11 cellular contexts compared by ENCODE assay signal in the genomic region with DNA sequence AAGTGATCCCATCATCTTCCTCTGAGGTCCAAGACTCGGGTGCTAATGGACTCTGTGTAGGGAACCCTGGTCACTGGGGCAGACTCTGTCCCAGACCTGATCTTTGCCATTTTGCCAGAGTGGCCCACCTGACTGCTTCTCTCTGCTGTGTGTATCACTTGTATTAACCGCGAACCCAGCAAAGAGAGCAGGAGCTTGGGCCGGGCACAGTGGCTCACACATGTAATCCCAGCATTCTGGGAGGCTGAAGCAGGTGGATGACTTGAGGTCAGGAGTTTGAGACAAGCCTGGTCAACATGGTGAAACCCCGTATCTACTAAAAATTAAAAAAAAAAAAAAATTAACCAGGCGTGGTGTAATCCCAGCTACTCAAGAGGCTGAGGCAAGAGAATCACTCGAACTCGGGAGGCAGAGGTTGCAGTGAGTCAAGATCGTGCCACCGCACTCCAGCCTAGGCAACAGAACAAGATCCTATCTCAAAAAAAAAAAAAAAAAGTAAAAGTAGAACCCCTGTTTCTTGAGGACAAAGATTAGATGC. TPM values are rescaled to one million over a fixed set of nuclear protein-coding genes. Genes with fewer than 3 reads are reported as not detected.
DNase-seq lines count a peak whose midpoint lies in the region; ATAC-seq, FAIRE-seq and TF ChIP-seq lines count a peak whose summit lies in the region.
"Had no signal": no experiment of that assay in that cellular context is flagged by ENCODE, and none has a peak within 500 bp of the region (broad histone marks: within the 10 kb centered on the region; RNA-seq: fewer than 3 reads in every experiment).

No MANE protein-coding gene starts in this region.

- H4K20me1 ChIP-seq in OCI-LY3 (ENCODE audit: insufficient read depth, low read length) = no peaks in the 10 kb centered on the region
- no peaks in the 10 kb centered on the region for H4K20me1 ChIP-seq in astrocyte (ENCODE audit: insufficient read depth, low read length)

- H3K4me2 ChIP-seq in OCI-LY3 (ENCODE audit: low read length) = peak overlapping the region; percentile 76
- H3K4me2 ChIP-seq in astrocyte (ENCODE audit: low read length) = peak overlapping the region; percentile 69

- no peak for DNase-seq in activated T-cell treated with anti-CD3 and anti-CD28 coated beads, Interleukin-2, amount 50 U/mL, for 4 hours
- DNase-seq in activated T-cell treated with anti-CD3 and anti-CD28 coated beads for 4 hours (no peak), astrocyte (ENCODE audit: low read depth) (no peak), spleen (no peak), CD1c-positive myeloid dendritic cell (ENCODE audit: extremely low spot score) (no peak), vagina (ENCODE audit: extremely low spot score in 2 of 2) (no peak)
- DNase-seq: NCI-H748 treated with DMSO at 0.1 percent for 48 hours had no signal

- peak; percentile 1 for ATAC-seq in activated T-cell treated with anti-CD3 and anti-CD28 coated beads, Interleukin-2, amount 50 U/mL, for 4 hours
- ATAC-seq in GM21737 (IDR thresholded peaks at IDR 0.05; ENCODE audit: unreplicated experiment) = no peak

- H3K9me3 ChIP-seq in OCI-LY3 (ENCODE audit: insufficient read depth, low read length) = no peaks in the 10 kb centered on the region
- H3K9me3 ChIP-seq in astrocyte (ENCODE audit: insufficient read depth, low read depth, low read length) = no peaks in the 10 kb centered on the region
- H3K9me3 ChIP-seq in spleen = no peaks in the 10 kb centered on the region
- H3K9me3 ChIP-seq in vagina = no peaks in the 10 kb centered on the region
- H3K9me3 ChIP-seq: ascending aorta had no signal

- FAIRE-seq in astrocyte (lab: Jason Lieb, UNC) = no peak

- H3K9ac ChIP-seq in OCI-LY3 (ENCODE audit: low read length) (peak overlapping the region; percentile 79), astrocyte (ENCODE audit: low read length) (peak overlapping the region; percentile 77)

- TF ChIP-seq POLR2A in spleen (IDR thresholded peaks at IDR 0.05) = no peak
- TF ChIP-seq POLR2A in vagina (IDR thresholded peaks at IDR 0.05) = no peak

- H3K4me3 ChIP-seq in OCI-LY3 (ENCODE audit: low read length) (peak overlapping the region; percentile 37), astrocyte (ENCODE audit: insufficient read depth, low read depth, low read length) (no peak overlapping the region), spleen (no peak overlapping the region), vagina (no peak overlapping the region)
- H3K4me3 ChIP-seq: ascending aorta had no signal

- peaks cover 99% of the 10 kb centered on the region for H3K4me1 ChIP-seq in OCI-LY3 (ENCODE audit: low read length)
- H3K4me1 ChIP-seq in astrocyte (ENCODE audit: insufficient read depth, low read length) = peaks cover 85% of the 10 kb centered on the region
- peaks cover 72 to 100% (median 99%) of the 10 kb centered on the region in 6 donors for H3K4me1 ChIP-seq in spleen
- no peaks in the 10 kb centered on the region for H3K4me1 ChIP-seq in vagina
- H3K4me1 ChIP-seq: ascending aorta had no signal

- H3K4me3 Mint-ChIP-seq in activated T-cell treated with anti-CD3 and anti-CD28 coated beads, Interleukin-2, amount 50 U/mL, for 4 hours = peak overlapping the region; percentile 40
- no peak overlapping the region for H3K4me3 Mint-ChIP-seq in astrocyte (ENCODE audit: unreplicated experiment)

- H3K4me1 Mint-ChIP-seq in activated T-cell treated with anti-CD3 and anti-CD28 coated beads, Interleukin-2, amount 50 U/mL, for 4 hours (ENCODE audit: low read depth) = peaks cover 91% of the 10 kb centered on the region
- H3K4me1 Mint-ChIP-seq in astrocyte (ENCODE audit: low read depth, unreplicated experiment) = peaks cover 33% of the 10 kb centered on the region

- H3K36me3 ChIP-seq in OCI-LY3 (replicated peaks; ENCODE audit: low read depth, low read length) (peaks cover 15% of the 10 kb centered on the region), astrocyte (ENCODE audit: insufficient read depth, low read length) (no peaks in the 10 kb centered on the region), spleen (no peaks in the 10 kb centered on the region), vagina (no peaks in the 10 kb centered on the region)
- H3K36me3 ChIP-seq: ascending aorta had no signal

- H3K9me3 Mint-ChIP-seq in activated T-cell treated with anti-CD3 and anti-CD28 coated beads, Interleukin-2, amount 50 U/mL, for 4 hours = no peaks in the 10 kb centered on the region
- H3K9me3 Mint-ChIP-seq in astrocyte (ENCODE audit: unreplicated experiment) = peaks cover 2% of the 10 kb centered on the region

- H3K27me3 Mint-ChIP-seq in activated T-cell treated with anti-CD3 and anti-CD28 coated beads, Interleukin-2, amount 50 U/mL, for 4 hours (ENCODE audit: low read depth) = no peaks in the 10 kb centered on the region
- no peaks in the 10 kb centered on the region for H3K27me3 Mint-ChIP-seq in astrocyte (ENCODE audit: low read depth, unreplicated experiment)

- WGBS in spleen, 5 donors = 55 to 67% (median 60%) methylated on average over 10 of the region's 10 CpGs

- peaks cover 35% of the 10 kb centered on the region for H3K79me2 ChIP-seq in OCI-LY3 (ENCODE audit: low read length)
- no peaks in the 10 kb centered on the region for H3K79me2 ChIP-seq in astrocyte (ENCODE audit: insufficient read depth, low read length)

- intact Hi-C loops in spleen (cut with DNase I; ENCODE audit: low total_unique reads) = no loop called here
- intact Hi-C loops in vagina (cut with DNase I) = no loop called here

- no peaks in the 10 kb centered on the region for H3K27me3 ChIP-seq in OCI-LY3 (ENCODE audit: low read depth, low read length)
- H3K27me3 ChIP-seq in astrocyte (ENCODE audit: insufficient read depth, low read length) = no peaks in the 10 kb centered on the region
- no peaks in the 10 kb centered on the region for H3K27me3 ChIP-seq in spleen (replicated peaks in 1 of 7)
- H3K27me3 ChIP-seq in vagina = no peaks in the 10 kb centered on the region
- H3K27me3 ChIP-seq: ascending aorta had no signal

- H3K27ac ChIP-seq in OCI-LY3 (ENCODE audit: low read length) = peak overlapping the region; percentile 95
- peak overlapping the region; percentile 90 for H3K27ac ChIP-seq in astrocyte (ENCODE audit: low read depth, low read length)
- H3K27ac ChIP-seq in spleen = peak overlapping the region; percentile 13 to 93 (median 84)
- no peak overlapping the region for H3K27ac ChIP-seq in vagina
- H3K27ac ChIP-seq: ascending aorta had no signal

- H3K36me3 Mint-ChIP-seq in activated T-cell treated with anti-CD3 and anti-CD28 coated beads, Interleukin-2, amount 50 U/mL, for 4 hours (ENCODE audit: insufficient read depth) = peaks cover 4% of the 10 kb centered on the region
- no peaks in the 10 kb centered on the region for H3K36me3 Mint-ChIP-seq in astrocyte (ENCODE audit: low read depth, unreplicated experiment)

- TF ChIP-seq CTCF in OCI-LY3 (IDR thresholded peaks at IDR 0.05; ENCODE audit: low read depth, low read length) = no peak
- no peak for TF ChIP-seq CTCF in astrocyte (IDR thresholded peaks at IDR 0.05; ENCODE audit: insufficient read depth, low read depth, low read length)
- TF ChIP-seq CTCF in spleen (IDR thresholded peaks at IDR 0.05 in 8 of 11, conservative IDR thresholded peaks at IDR 0.05 in 3 of 11) = no peak
- TF ChIP-seq CTCF in vagina (IDR thresholded peaks at IDR 0.05) = no peak

- no peak overlapping the region for H2AFZ ChIP-seq in OCI-LY3 (ENCODE audit: low read depth, low read length)
- H2AFZ ChIP-seq in astrocyte (ENCODE audit: low read depth, low read length) = no peak overlapping the region

- H3K27ac Mint-ChIP-seq in astrocyte (ENCODE audit: unreplicated experiment) = no peak overlapping the region

RNA-seq across cellular contexts. Expression of gene CYP11A1, which starts 32.9 kb away (rescaled TPM):
- under 1 TPM; 0.33 to 0.41 (median 0.40) TPM for total RNA-seq in activated T-cell treated with anti-CD3 and anti-CD28 coated beads, Interleukin-2, amount 50 U/mL, for 4 hours
- total RNA-seq in astrocyte (0.43 and 0.60 TPM in 2 replicates), spleen (10 to 100 TPM in 1 of 7 donors, 1 to 10 TPM in 6; 3.2 to 14.3 (median 5.0) TPM), vagina (8.8 TPM)
- 1 to 10 TPM; 1.6 to 3.6 (median 1.7) TPM for polyA plus RNA-seq in spleen
- total RNA-seq: MCF 10A had no signal

RNA-seq across cellular contexts. Expression of gene SEMA7A, which starts 33.4 kb away (rescaled TPM):
- 100 to 1,000 TPM; 187 to 215 (median 195) TPM for total RNA-seq in activated T-cell treated with anti-CD3 and anti-CD28 coated beads, Interleukin-2, amount 50 U/mL, for 4 hours
- total RNA-seq in astrocyte (26.7 and 36.3 TPM in 2 replicates), spleen (100 to 1,000 TPM in 5 of 7 donors, 10 to 100 TPM in 2; 74.9 to 150 (median 132) TPM), vagina (3.9 TPM)
- 100 to 1,000 TPM in 1 of 3 donors, 10 to 100 TPM in 2; 41.6 to 154 (median 78.4) TPM for polyA plus RNA-seq in spleen
